ENCODE assay signal across 14 cellular contexts in the genomic region with DNA sequence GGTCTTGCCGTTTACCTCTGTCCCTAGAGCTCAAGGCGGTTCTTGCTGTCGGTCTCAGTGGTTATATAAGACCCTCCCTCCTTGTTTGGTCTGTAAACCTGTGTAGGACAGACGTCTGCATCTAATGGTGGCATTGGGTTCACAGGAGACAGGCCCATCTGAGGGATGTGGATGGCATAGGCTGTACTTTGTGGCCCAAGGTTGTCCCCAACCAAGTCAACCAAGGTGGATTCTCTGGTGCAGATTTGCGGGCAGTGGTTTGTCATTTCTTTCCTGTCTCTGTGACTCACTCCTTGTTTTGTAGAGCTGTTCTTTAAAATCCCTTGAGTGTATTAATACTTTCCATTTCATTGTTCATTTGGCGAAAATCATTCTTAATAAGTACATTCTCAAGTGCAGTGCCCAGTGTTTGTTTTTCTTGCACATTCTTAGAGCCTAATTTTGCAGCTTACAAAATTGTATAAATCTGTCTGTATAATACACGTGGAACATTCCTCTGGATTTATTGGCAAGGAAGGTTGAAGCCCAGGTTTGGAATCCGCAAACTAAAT.
A peak's percentile ranks its signal among the peaks of the same experiment; 100 is the strongest.
DNase-seq lines count a peak whose midpoint lies in the region; ATAC-seq, FAIRE-seq and TF ChIP-seq lines count a peak whose summit lies in the region.
"Had no signal": no experiment of that assay in that cellular context is flagged by ENCODE, and none has a peak within 500 bp of the region (broad histone marks: within the 10 kb centered on the region; RNA-seq: fewer than 3 reads in every experiment).

No MANE protein-coding gene starts in this region.

- H3K4me3 ChIP-seq in DND-41 (ENCODE audit: low read depth in 1 of 2, low read length in 2 of 2) = no peak overlapping the region
- no peak overlapping the region for H3K4me3 ChIP-seq in HepG2 (replicated peaks in 1 of 3; ENCODE audit: insufficient read depth in 1 of 3, low read depth in 2 of 3, low read length in 3 of 3)
- H3K4me3 ChIP-seq: cardiac muscle cell, PC-9, sigmoid colon had no signal

- TF ChIP-seq EP300 in HepG2 (IDR thresholded peaks at IDR 0.05; ENCODE audit: low read depth in 2 of 2, low read length in 2 of 2) = no peak
- TF ChIP-seq EP300 in HepG2 (CRISPR knock-in tag; IDR thresholded peaks at IDR 0.05; ENCODE audit: borderline replicate concordance) = no peak

- H3K4me1 ChIP-seq in DND-41 (ENCODE audit: insufficient read depth, low read length) (no peaks in the 10 kb centered on the region), HepG2 (ENCODE audit: insufficient read depth, low read length) (no peaks in the 10 kb centered on the region)

- H3K79me2 ChIP-seq in DND-41 (ENCODE audit: insufficient read depth, low read length) = peaks cover 81% of the 10 kb centered on the region
- H3K79me2 ChIP-seq in HepG2 (ENCODE audit: insufficient read depth, low read length) = no peaks in the 10 kb centered on the region

- CTCF ChIA-PET in HepG2 (lab: Yijun Ruan, JAX; ENCODE audit: low intra/inter-chr PET ratio, low total read pairs) = no interaction called here

- ATAC-seq in DND-41 (ENCODE audit: insufficient read depth, low read depth) (0 out of 3 replicates have a peak, but pooled peaks have one; percentile 22), HepG2 (no peak), GM21381 (IDR thresholded peaks at IDR 0.05; ENCODE audit: unreplicated experiment) (no peak)
- ATAC-seq in activated naive CD8-positive, alpha-beta T cell treated with anti-CD3 and anti-CD28 coated beads, Interleukin-2, amount 50 U/mL, for 24 hours = peak; percentile 97

- peaks cover 40% of the 10 kb centered on the region for H3K4me1 Mint-ChIP-seq in activated naive CD8-positive, alpha-beta T cell treated with anti-CD3 and anti-CD28 coated beads, Interleukin-2, amount 50 U/mL, for 24 hours

- no peaks in the 10 kb centered on the region for H3K9me3 ChIP-seq in DND-41 (ENCODE audit: insufficient read depth, low read length, severe bottlenecking)
- H3K9me3 ChIP-seq in HepG2 (ENCODE audit: low read length) = no peaks in the 10 kb centered on the region
- H3K9me3 ChIP-seq: sigmoid colon had no signal

- H3K9ac ChIP-seq in DND-41 (ENCODE audit: low read depth, low read length) (no peak overlapping the region), HepG2 (ENCODE audit: insufficient read depth, low read depth, low read length) (no peak overlapping the region)

- POLR2A ChIA-PET in HepG2 (lab: Yijun Ruan, JAX) = no interaction called here

- no peak overlapping the region for H2AFZ ChIP-seq in DND-41 (ENCODE audit: low read depth, low read length)
- H2AFZ ChIP-seq in HepG2 (ENCODE audit: low read length) = no peak overlapping the region
- H2AFZ ChIP-seq: PC-9 had no signal

- H3K27me3 Mint-ChIP-seq in activated naive CD8-positive, alpha-beta T cell treated with anti-CD3 and anti-CD28 coated beads, Interleukin-2, amount 50 U/mL, for 24 hours = no peaks in the 10 kb centered on the region

- BruUV-seq in HepG2 (replicated peaks; lab: Mats Ljungman, UMichigan) = no TSS peak

- peaks cover 98% of the 10 kb centered on the region for H3K36me3 ChIP-seq in DND-41 (ENCODE audit: insufficient read depth, low read length)
- 0 out of 5 replicates have a peak, but pooled peaks cover 0 to 2% of the 10 kb centered on the region in 2 experiments for H3K36me3 ChIP-seq in HepG2 (replicated peaks in 1 of 2; ENCODE audit: control insufficient read depth in 1 of 2, insufficient read depth in 2 of 2, low read length in 2 of 2)
- H3K36me3 ChIP-seq: cardiac muscle cell had no signal

- 95% methylated on average over 8 of the region's 8 CpGs for WGBS in HepG2 (ENCODE audit: low lambda C conversion rate)

- no peak for FAIRE-seq in HepG2 (lab: Jason Lieb, UNC)

- peaks cover 37% of the 10 kb centered on the region; the same call in 1 of the 2 replicates for H4K20me1 ChIP-seq in DND-41 (ENCODE audit: insufficient read depth, low read length)
- H4K20me1 ChIP-seq in HepG2 (ENCODE audit: insufficient read depth, low read length) = no peaks in the 10 kb centered on the region

- in situ Hi-C loops in HepG2 (cut with HindIII; ENCODE audit: extremely low pct_ligation_motif_present, low pct_unique_long_range_greater_than_20kb) = no loop called here

- H3K27me3 ChIP-seq in DND-41 (ENCODE audit: insufficient read depth, low read length, poor library complexity) (no peaks in the 10 kb centered on the region), HepG2 (ENCODE audit: control insufficient read depth in 1 of 2, insufficient read depth in 2 of 2, low read length in 2 of 2) (no peaks in the 10 kb centered on the region)
- H3K27me3 ChIP-seq: cardiac muscle cell, sigmoid colon had no signal

- no peak for TF ChIP-seq RAD21 in HepG2 (CRISPR knock-in tag; IDR thresholded peaks at IDR 0.05)

- DNase-seq in DND-41 = no peak
- peak; percentile 9 for DNase-seq in activated CD4-positive, alpha-beta T cell treated with anti-CD3 and anti-CD28 coated beads, Interleukin-2, amount 50 U/mL, for 1 hour
- peak; percentile 56 for DNase-seq in activated naive CD8-positive, alpha-beta T cell treated with anti-CD3 and anti-CD28 coated beads, Interleukin-2, amount 50 U/mL, for 24 hours
- peak; percentile 43 to 50 for DNase-seq in stimulated activated CD4-positive, alpha-beta T cell treated with anti-CD3 and anti-CD28 coated beads, Interleukin-2, amount 100 ng/mL, for 48 hours
- no peak for DNase-seq in HepG2 (ENCODE audit: low spot score)
- no peak for DNase-seq in NCI-H1436 treated with DMSO at 0.1 percent for 48 hours (lab: John Stamatoyannopoulos, UW)
- DNase-seq in NCI-H524 (lab: John Stamatoyannopoulos, UW) = no peak
- DNase-seq: GOT3, NCI-H2227 treated with DMSO at 0.1 percent for 48 hours, PC-9, sigmoid colon had no signal

- TF ChIP-seq POLR2A in HepG2 (IDR thresholded peaks at IDR 0.05; ENCODE audit: insufficient read depth in 1 of 2, low read depth in 2 of 2, low read length in 2 of 2) = no peak

- TF ChIP-seq CTCF in DND-41 (IDR thresholded peaks at IDR 0.05; ENCODE audit: borderline replicate concordance, extremely low read depth, low read length, poor library complexity, severe bottlenecking) (no peak), HepG2 (CRISPR knock-in tag; IDR thresholded peaks at IDR 0.05) (no peak)

- no peak overlapping the region for H3K4me2 ChIP-seq in DND-41 (ENCODE audit: insufficient read depth, low read length)
- no peak overlapping the region for H3K4me2 ChIP-seq in HepG2 (ENCODE audit: low read depth, low read length)
- H3K4me2 ChIP-seq: PC-9 had no signal

- peaks cover 84% of the 10 kb centered on the region for H3K36me3 Mint-ChIP-seq in activated naive CD8-positive, alpha-beta T cell treated with anti-CD3 and anti-CD28 coated beads, Interleukin-2, amount 50 U/mL, for 24 hours (ENCODE audit: low read depth)

- H3K27ac ChIP-seq in DND-41 (ENCODE audit: low read length) (no peak overlapping the region), HepG2 (ENCODE audit: extremely low read length, insufficient read depth, low read length) (no peak overlapping the region)
- H3K27ac ChIP-seq: cardiac muscle cell, PC-9, sigmoid colon had no signal

- peak overlapping the region; percentile 62 for H3K27ac Mint-ChIP-seq in activated naive CD8-positive, alpha-beta T cell treated with anti-CD3 and anti-CD28 coated beads, Interleukin-2, amount 50 U/mL, for 24 hours

- no peaks in the 10 kb centered on the region for H3K9me3 Mint-ChIP-seq in activated naive CD8-positive, alpha-beta T cell treated with anti-CD3 and anti-CD28 coated beads, Interleukin-2, amount 50 U/mL, for 24 hours

- H3K4me3 Mint-ChIP-seq in activated naive CD8-positive, alpha-beta T cell treated with anti-CD3 and anti-CD28 coated beads, Interleukin-2, amount 50 U/mL, for 24 hours = no peak overlapping the region
- H3K4me3 Mint-ChIP-seq: neural crest cell had no signal

- intact Hi-C loops in HepG2 (cut with micrococcal nuclease; ENCODE audit: unreplicated experiment) = no loop called here

TF ChIP-seq in HepG2, 621 proteins besides CTCF, POLR2A, EP300 and RAD21:
- no peak for TF ChIP-seq ZFY (CRISPR knock-in tag; IDR thresholded peaks at IDR 0.05)
- TF ChIP-seq ZC3H13 (CRISPR knock-in tag; IDR thresholded peaks at IDR 0.05) = no peak
- TF ChIP-seq AKAP8 (CRISPR knock-in tag; IDR thresholded peaks at IDR 0.05) = no peak
- no peak for TF ChIP-seq WIZ (CRISPR knock-in tag; IDR thresholded peaks at IDR 0.05)
- no peak for TF ChIP-seq PHF5A (CRISPR knock-in tag; IDR thresholded peaks at IDR 0.05; ENCODE audit: low read depth, unreplicated experiment)
- no peak for TF ChIP-seq ZFP41 (CRISPR knock-in tag; IDR thresholded peaks at IDR 0.05; ENCODE audit: borderline replicate concordance)
- TF ChIP-seq NFIC (IDR thresholded peaks at IDR 0.05; ENCODE audit: low read length) = no peak
TF ChIP-seq in HepG2: peak in this region for 0.

Comparison
In these comparisons a context has a peak if more than half of its experiments do, and no peak if none do; other contexts are left out.
1. ATAC-seq: peak in DND-41 (single experiment) and activated naive CD8-positive, alpha-beta T cell treated with anti-CD3 and anti-CD28 coated beads, Interleukin-2, amount 50 U/mL, for 24 hours (single experiment); none in HepG2 (single experiment) and GM21381 (single experiment).
2. DNase-seq: peak in activated CD4-positive, alpha-beta T cell treated with anti-CD3 and anti-CD28 coated beads, Interleukin-2, amount 50 U/mL, for 1 hour (single experiment), activated naive CD8-positive, alpha-beta T cell treated with anti-CD3 and anti-CD28 coated beads, Interleukin-2, amount 50 U/mL, for 24 hours (single experiment) and stimulated activated CD4-positive, alpha-beta T cell treated with anti-CD3 and anti-CD28 coated beads, Interleukin-2, amount 100 ng/mL, for 48 hours (2 of 2); none in DND-41 (single experiment), HepG2 (single experiment), NCI-H1436 treated with DMSO at 0.1 percent for 48 hours (single experiment) and NCI-H524 (0 of 2).